Comparison of ENCODE assay signal across 7 cellular contexts in genomic region chr10:28991738-28992270, GRCh38.
A peak's percentile ranks its signal among the peaks of the same experiment; 100 is the strongest.
DNase-seq lines count a peak whose midpoint lies in the region; ATAC-seq and TF ChIP-seq lines count a peak whose summit lies in the region.

No MANE protein-coding gene starts in this region.

- DNase-seq in GM10266 (ENCODE audit: extremely low spot score) (peak; percentile 16), epithelial cell of prostate (ENCODE audit: low read depth, low spot score) (no peak), neural crest cell (ENCODE audit: low read depth, low spot score) (peak; percentile 34)

- no peak overlapping the region for H3K4me3 Mint-ChIP-seq in neural crest cell

- H3K9me3 Mint-ChIP-seq in neural crest cell, result peaks cover 2% of the 10 kb centered on the region

- TF ChIP-seq POLR2A in GM18505 (IDR thresholded peaks at IDR 0.05; ENCODE audit: borderline replicate concordance, extremely low read depth, insufficient read depth, insufficient read length), result no peak

- H3K27ac Mint-ChIP-seq in neural crest cell (ENCODE audit: unreplicated experiment), result no peak overlapping the region

- TF ChIP-seq CTCF in GM10266 (IDR thresholded peaks at IDR 0.05; ENCODE audit: control insufficient read depth, insufficient read depth, low read depth, missing control alignments) (peak; percentile 74), LNCAP (IDR thresholded peaks at IDR 0.05) (peak; percentile 75), VCaP (conservative IDR thresholded peaks at IDR 0.05) (peak; percentile 75), neural crest cell (conservative IDR thresholded peaks at IDR 0.05) (peak; percentile 87)

- no peaks in the 10 kb centered on the region for H3K4me1 Mint-ChIP-seq in neural crest cell

- no peak overlapping the region for H3K27ac ChIP-seq in VCaP
- peak overlapping the region; percentile 76 for H3K27ac ChIP-seq in epithelial cell of prostate

- ATAC-seq in GM18505 (IDR thresholded peaks at IDR 0.05; ENCODE audit: unreplicated experiment) (no peak), HG02759 (IDR thresholded peaks at IDR 0.05; ENCODE audit: unreplicated experiment) (no peak)

- no peaks in the 10 kb centered on the region for H3K36me3 Mint-ChIP-seq in neural crest cell (ENCODE audit: low read depth)

- H3K27me3 Mint-ChIP-seq in neural crest cell (ENCODE audit: low read depth), result peaks cover under 1% of the 10 kb centered on the region
